20 cellular contexts compared by ENCODE assay signal in the genomic region with DNA sequence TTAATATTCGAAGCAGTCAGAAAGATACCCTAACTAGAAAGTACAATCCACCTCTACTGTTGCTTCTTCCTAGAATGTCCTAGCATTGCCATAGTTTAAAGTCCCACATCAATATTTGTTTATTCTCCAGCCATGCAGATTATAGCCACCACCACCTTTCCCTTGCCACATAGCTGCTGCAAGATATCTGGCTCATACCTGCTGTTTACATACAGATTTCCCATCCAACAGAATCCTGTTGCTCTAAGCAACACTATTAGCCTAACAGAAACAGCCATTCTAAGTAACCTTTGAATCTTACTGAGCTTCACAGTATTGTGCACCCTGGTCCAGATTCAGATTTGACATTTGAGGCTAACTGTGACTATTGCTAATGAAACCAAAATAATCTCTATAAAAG. TPM values are rescaled to one million over a fixed set of nuclear protein-coding genes. Genes with fewer than 3 reads are reported as not detected.
DNase-seq lines count a peak whose midpoint lies in the region; ATAC-seq and TF ChIP-seq lines count a peak whose summit lies in the region.
"Had no signal": no experiment of that assay in that cellular context is flagged by ENCODE, and none has a peak within 500 bp of the region (broad histone marks: within the 10 kb centered on the region; RNA-seq: fewer than 3 reads in every experiment).

No MANE protein-coding gene starts in this region.

- peaks cover 7 to 33% of the 10 kb centered on the region in 2 donors for H3K4me1 ChIP-seq in naive thymus-derived CD4-positive, alpha-beta T cell (ENCODE audit: control insufficient read depth in 2 of 2, insufficient read depth in 2 of 2, low read length in 2 of 2)
- H3K4me1 ChIP-seq: Caco-2 had no signal

- no peak overlapping the region for H3K4me3 ChIP-seq in naive thymus-derived CD4-positive, alpha-beta T cell (ENCODE audit: low read length)
- H3K4me3 ChIP-seq: A549; BLaER1 treated with 17β-estradiol and CSF1 and Interleukin-3, amounts not matched to agents 10 nM and 100 nM had no signal

- no peak overlapping the region for H3K4me3 Mint-ChIP-seq in activated naive CD8-positive, alpha-beta T cell
- no peak overlapping the region for H3K4me3 Mint-ChIP-seq in activated naive CD8-positive, alpha-beta T cell treated with anti-CD3 and anti-CD28 coated beads for 36 hours
- H3K4me3 Mint-ChIP-seq in endothelial cell (ENCODE audit: unreplicated experiment) = no peak overlapping the region
- no peak overlapping the region for H3K4me3 Mint-ChIP-seq in naive thymus-derived CD4-positive, alpha-beta T cell
- no peak overlapping the region for H3K4me3 Mint-ChIP-seq in type B pancreatic cell

- peak overlapping the region; percentile 54 for H3K27ac Mint-ChIP-seq in activated naive CD8-positive, alpha-beta T cell
- no peak overlapping the region for H3K27ac Mint-ChIP-seq in activated naive CD8-positive, alpha-beta T cell treated with anti-CD3 and anti-CD28 coated beads for 36 hours
- H3K27ac Mint-ChIP-seq in endothelial cell (ENCODE audit: unreplicated experiment) = peak overlapping the region; percentile 7
- H3K27ac Mint-ChIP-seq in naive thymus-derived CD4-positive, alpha-beta T cell = peak overlapping the region in 8 of 9 donors; percentile 30 to 91 (median 52)
- H3K27ac Mint-ChIP-seq in type B pancreatic cell = peak overlapping the region; percentile 35

- DNase-seq in activated naive CD8-positive, alpha-beta T cell treated with anti-CD3 and anti-CD28 coated beads for 36 hours = no peak
- no peak for DNase-seq in endothelial cell (ENCODE audit: low spot score)
- no peak for DNase-seq in naive thymus-derived CD4-positive, alpha-beta T cell
- DNase-seq in type B pancreatic cell (ENCODE audit: extremely low spot score, unreplicated experiment) = no peak
- no peak for DNase-seq in KG1 (lab: John Stamatoyannopoulos, UW)
- DNase-seq: DMS153, IMR-90, MV-4-11, NCI-H1417, NCI-H187 treated with DMSO at 0.1 percent for 48 hours, NCI-H2171, NCI-H446, OCI-M1, SHP77 treated with DMSO at 0.1 percent for 48 hours had no signal

- CTCF ChIA-PET in naive thymus-derived CD4-positive, alpha-beta T cell (lab: Charles Lee) = interaction anchor here (0.6 to 1.4 kb wide), 2 partner anchors 8 to 45 kb away, joined by 3 to 5 read pairs; no protein-coding TSS in a partner anchor

- no peaks in the 10 kb centered on the region for H3K27me3 ChIP-seq in naive thymus-derived CD4-positive, alpha-beta T cell (ENCODE audit: control insufficient read depth in 2 of 2, insufficient read depth in 2 of 2, low read length in 2 of 2)
- H3K27me3 ChIP-seq: BLaER1 treated with 17β-estradiol and CSF1 and Interleukin-3, amounts not matched to agents 10 nM and 100 nM had no signal

- H3K27ac ChIP-seq in naive thymus-derived CD4-positive, alpha-beta T cell (ENCODE audit: low read depth, low read length) = no peak overlapping the region
- H3K27ac ChIP-seq: A549; BLaER1 treated with 17β-estradiol and CSF1 and Interleukin-3, amounts not matched to agents 10 nM and 100 nM had no signal

- no peaks in the 10 kb centered on the region for H3K9me3 Mint-ChIP-seq in activated naive CD8-positive, alpha-beta T cell (ENCODE audit: low read depth)
- no peaks in the 10 kb centered on the region for H3K9me3 Mint-ChIP-seq in activated naive CD8-positive, alpha-beta T cell treated with anti-CD3 and anti-CD28 coated beads for 36 hours
- H3K9me3 Mint-ChIP-seq in endothelial cell (ENCODE audit: unreplicated experiment) (no peaks in the 10 kb centered on the region), type B pancreatic cell (no peaks in the 10 kb centered on the region)
- H3K9me3 Mint-ChIP-seq in naive thymus-derived CD4-positive, alpha-beta T cell = no peaks in the 10 kb centered on the region

- peaks cover 59% of the 10 kb centered on the region for H3K4me1 Mint-ChIP-seq in activated naive CD8-positive, alpha-beta T cell (ENCODE audit: low read depth)
- H3K4me1 Mint-ChIP-seq in activated naive CD8-positive, alpha-beta T cell treated with anti-CD3 and anti-CD28 coated beads for 36 hours = peaks cover 50% of the 10 kb centered on the region
- peaks cover 68% of the 10 kb centered on the region for H3K4me1 Mint-ChIP-seq in endothelial cell (ENCODE audit: unreplicated experiment)
- peaks cover 46 to 81% (median 70%) of the 10 kb centered on the region in 7 donors for H3K4me1 Mint-ChIP-seq in naive thymus-derived CD4-positive, alpha-beta T cell
- H3K4me1 Mint-ChIP-seq in type B pancreatic cell (ENCODE audit: unreplicated experiment) = peaks cover 20% of the 10 kb centered on the region

- ATAC-seq in naive thymus-derived CD4-positive, alpha-beta T cell = no peak
- ATAC-seq in GM19351 (IDR thresholded peaks at IDR 0.05; ENCODE audit: unreplicated experiment) = no peak
- ATAC-seq in GM21381 (IDR thresholded peaks at IDR 0.05; ENCODE audit: unreplicated experiment) = no peak
- ATAC-seq: A549 had no signal

- POLR2A ChIA-PET in naive thymus-derived CD4-positive, alpha-beta T cell (lab: Charles Lee) = interaction anchor here (0.7 kb wide), 2 partner anchors 49 to 56 kb away, joined by 3 to 4 read pairs; no protein-coding TSS in a partner anchor

- intact Hi-C loops in naive thymus-derived CD4-positive, alpha-beta T cell (cut with micrococcal nuclease) = no loop called here

- no peak for TF ChIP-seq CTCF in endothelial cell (IDR thresholded peaks at IDR 0.05; ENCODE audit: unreplicated experiment)
- TF ChIP-seq CTCF in type B pancreatic cell (conservative IDR thresholded peaks at IDR 0.05) = no peak

- no peaks in the 10 kb centered on the region for H3K36me3 ChIP-seq in naive thymus-derived CD4-positive, alpha-beta T cell (ENCODE audit: control insufficient read depth in 2 of 3, insufficient read depth in 3 of 3, low read length in 3 of 3)

- no peaks in the 10 kb centered on the region for H3K36me3 Mint-ChIP-seq in activated naive CD8-positive, alpha-beta T cell
- peaks cover 4% of the 10 kb centered on the region for H3K36me3 Mint-ChIP-seq in activated naive CD8-positive, alpha-beta T cell treated with anti-CD3 and anti-CD28 coated beads for 36 hours
- H3K36me3 Mint-ChIP-seq in endothelial cell (ENCODE audit: low read depth, unreplicated experiment) (peaks cover 5% of the 10 kb centered on the region), type B pancreatic cell (peaks cover 7% of the 10 kb centered on the region)
- peaks cover 0 to 3% (median 0%) of the 10 kb centered on the region in 5 donors for H3K36me3 Mint-ChIP-seq in naive thymus-derived CD4-positive, alpha-beta T cell

- no peaks in the 10 kb centered on the region for H3K27me3 Mint-ChIP-seq in activated naive CD8-positive, alpha-beta T cell
- H3K27me3 Mint-ChIP-seq in activated naive CD8-positive, alpha-beta T cell treated with anti-CD3 and anti-CD28 coated beads for 36 hours = no peaks in the 10 kb centered on the region
- H3K27me3 Mint-ChIP-seq in endothelial cell (ENCODE audit: unreplicated experiment) (peaks cover 8% of the 10 kb centered on the region), type B pancreatic cell (no peaks in the 10 kb centered on the region)
- H3K27me3 Mint-ChIP-seq in naive thymus-derived CD4-positive, alpha-beta T cell = no peaks in the 10 kb centered on the region

- H3K9me3 ChIP-seq in naive thymus-derived CD4-positive, alpha-beta T cell (ENCODE audit: control insufficient read depth in 2 of 3, low read length in 3 of 3) = no peaks in the 10 kb centered on the region
- H3K9me3 ChIP-seq: A549; BLaER1 treated with 17β-estradiol and CSF1 and Interleukin-3, amounts not matched to agents 10 nM and 100 nM; Caco-2 had no signal

RNA-seq across cellular contexts. Expression of gene GNAQ, which starts 45.6 kb away (rescaled TPM):
- total RNA-seq in activated naive CD8-positive, alpha-beta T cell treated with anti-CD3 and anti-CD28 coated beads for 36 hours = 10 to 100 TPM; 22.4 to 22.7 TPM
- total RNA-seq in endothelial cell (ENCODE audit: unreplicated experiment) (94.6 TPM), type B pancreatic cell (ENCODE audit: low replicate concordance) (46.7 and 52.1 TPM in 2 replicates)
- total RNA-seq in naive thymus-derived CD4-positive, alpha-beta T cell = 10 to 100 TPM; 37.7 to 60.6 (median 47.7) TPM
- polyA plus RNA-seq in naive thymus-derived CD4-positive, alpha-beta T cell = 10 to 100 TPM in 1 of 2 donors, 1 to 10 TPM in 1; 7.2 to 11.4 TPM
